In genomic region chr5:7244977-7245376, GRCh38 we compare ENCODE assay signal across 19 cellular contexts.
"Had no signal": no experiment of that assay in that cellular context is flagged by ENCODE, and none has a peak within 500 bp of the region (broad histone marks: within the 10 kb centered on the region; RNA-seq: fewer than 3 reads in every experiment).

No MANE protein-coding gene starts in this region.

- ATAC-seq: left lung had no signal

- H3K36me3 Mint-ChIP-seq: activated naive CD8-positive, alpha-beta T cell had no signal

- H3K27ac Mint-ChIP-seq: activated naive CD8-positive, alpha-beta T cell; activated T-helper 1 cell treated with anti-CD3 and anti-CD28 coated beads, Interleukin-12 subunit alpha, Interleukin-12 subunit beta, Interleukin-2, Interleukin-4 antibody, amounts not matched to agents 30 ng/mL and 10 ng/mL and 1 ng/mL, durations not matched to agents 14 hours and 24 hours and 36 hours had no signal

- H3K4me3 ChIP-seq: left lung, thyroid gland had no signal

- H3K4me1 Mint-ChIP-seq: nephron had no signal

- DNase-seq: activated CD4-positive, alpha-beta T cell treated with anti-CD3 and anti-CD28 coated beads, Interleukin-2, amount 50 U/mL, for 4 hours; amniotic stem cell; dermis blood vessel endothelial cell; effector memory CD4-positive, alpha-beta T cell; erythroblast; foreskin melanocyte; glutamatergic neuron; left lung; mammary epithelial cell; midbrain; occipital lobe; retina; stimulated activated CD4-positive, alpha-beta T cell treated with anti-CD3 and anti-CD28 coated beads, Interleukin-12 subunit alpha, Interleukin-12 subunit beta, amount 100 ng/mL, for 4 hours; stimulated activated CD4-positive, alpha-beta T cell treated with anti-CD3 and anti-CD28 coated beads, Interleukin-1b, Interleukin-23, amount 100 ng/mL, for 48 hours; stimulated activated naive CD4-positive, alpha-beta T cell treated with Interleukin-2 at 50 U/mL for 16 hours; thyroid gland had no signal

- H3K9me3 Mint-ChIP-seq: activated T-helper 1 cell treated with anti-CD3 and anti-CD28 coated beads, Interleukin-12 subunit alpha, Interleukin-12 subunit beta, Interleukin-2, Interleukin-4 antibody, amounts not matched to agents 30 ng/mL and 10 ng/mL and 1 ng/mL, durations not matched to agents 14 hours and 24 hours and 36 hours; nephron had no signal

- H3K4me3 Mint-ChIP-seq: activated naive CD8-positive, alpha-beta T cell; activated T-helper 1 cell treated with anti-CD3 and anti-CD28 coated beads, Interleukin-12 subunit alpha, Interleukin-12 subunit beta, Interleukin-2, Interleukin-4 antibody, amounts not matched to agents 30 ng/mL and 10 ng/mL and 1 ng/mL, durations not matched to agents 14 hours and 24 hours and 36 hours; nephron had no signal
